Comparison of ENCODE assay signal across 16 cellular contexts in the genomic region with DNA sequence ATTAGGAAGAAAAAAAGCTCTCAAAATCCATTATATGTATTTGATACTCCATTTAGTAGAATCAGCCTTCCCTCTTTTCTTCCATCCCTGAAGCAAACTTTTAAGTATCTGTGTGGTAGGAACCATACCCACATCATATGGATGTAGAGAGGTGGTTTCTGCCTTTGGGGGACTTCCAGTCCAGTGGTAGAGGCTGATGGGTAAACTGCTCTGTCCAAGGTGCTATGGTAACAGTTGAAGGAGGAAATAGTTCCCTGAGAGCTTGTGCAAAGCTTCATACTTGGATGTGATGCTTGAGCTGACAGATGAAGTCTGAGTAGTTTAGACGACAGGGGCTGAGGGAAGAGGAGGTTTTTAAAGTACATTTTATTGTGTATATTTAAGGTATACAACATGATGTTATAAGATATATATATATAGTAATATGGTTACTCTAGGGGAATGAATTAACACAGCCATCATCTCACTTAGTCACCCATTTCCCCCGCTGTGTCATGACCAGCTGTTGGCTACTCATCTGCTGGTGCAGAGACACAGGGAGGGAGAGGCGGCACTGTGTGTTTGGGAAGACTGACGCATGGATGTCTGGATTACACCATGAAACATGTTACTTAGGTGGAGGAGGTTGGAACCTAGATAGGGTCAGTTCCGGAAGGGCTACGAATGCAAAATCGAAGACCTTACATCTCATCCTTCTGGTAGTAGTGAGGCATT.
"Had no signal": no experiment of that assay in that cellular context is flagged by ENCODE, and none has a peak within 500 bp of the region (broad histone marks: within the 10 kb centered on the region; RNA-seq: fewer than 3 reads in every experiment).

No MANE protein-coding gene starts in this region.

- H3K4me1 ChIP-seq: neural progenitor cell had no signal

- H3K27me3 ChIP-seq: hepatocyte, neural progenitor cell, pancreas had no signal

- ATAC-seq: activated CD4-positive, alpha-beta T cell treated with anti-CD3 and anti-CD28 coated beads for 36 hours; activated CD8-positive, alpha-beta T cell treated with anti-CD3 and anti-CD28 coated beads for 36 hours; effector memory CD8-positive, alpha-beta T cell; pancreas; stimulated activated naive CD8-positive, alpha-beta T cell treated with anti-CD3 and anti-CD28 coated beads, Interleukin-15, amount 100 ng/mL, for 72 hours had no signal

- H3K9me3 ChIP-seq: left ventricle myocardium inferior, pancreas, thoracic aorta had no signal

- H3K9ac ChIP-seq: neural progenitor cell had no signal

- H3K27ac ChIP-seq: hepatocyte, left ventricle myocardium inferior, neural progenitor cell, pancreas, thoracic aorta, WERI-Rb-1 had no signal

- H3K4me3 ChIP-seq: hepatocyte, left ventricle myocardium inferior, neural progenitor cell, pancreas, thoracic aorta had no signal

- H2AFZ ChIP-seq: hepatocyte, neural progenitor cell had no signal

- H3K79me2 ChIP-seq: hepatocyte had no signal

- DNase-seq: activated CD4-positive, alpha-beta T cell treated with anti-CD3 and anti-CD28 coated beads for 36 hours; activated CD8-positive, alpha-beta memory T cell treated with anti-CD3 and anti-CD28 coated beads, Interleukin-2, amount 50 U/mL, for 48 hours; activated CD8-positive, alpha-beta T cell treated with anti-CD3 and anti-CD28 coated beads for 36 hours; activated naive CD4-positive, alpha-beta T cell treated with anti-CD3 and anti-CD28 coated beads for 36 hours; effector memory CD8-positive, alpha-beta T cell; kidney; left ventricle myocardium inferior; mesenchymal stem cell; pancreas; stimulated activated CD4-positive, alpha-beta T cell treated with anti-CD3 and anti-CD28 coated beads, Interleukin-15, amount 100 ng/mL, for 24 hours; stimulated activated CD4-positive, alpha-beta T cell treated with anti-CD3 and anti-CD28 coated beads, Interleukin-4, amount 100 ng/mL, for 4 hours; stimulated activated naive CD8-positive, alpha-beta T cell treated with anti-CD3 and anti-CD28 coated beads, Interleukin-15, amount 100 ng/mL, for 72 hours; WERI-Rb-1 had no signal

- H3K4me2 ChIP-seq: hepatocyte, neural progenitor cell had no signal

- H3K36me3 ChIP-seq: left ventricle myocardium inferior, neural progenitor cell, pancreas, thoracic aorta, WERI-Rb-1 had no signal

- FAIRE-seq: kidney, pancreas had no signal
